9 cellular contexts compared by ENCODE assay signal in genomic region chr13:110873639-110874507, GRCh38. TPM values are rescaled to one million over a fixed set of nuclear protein-coding genes. Genes with fewer than 3 reads are reported as not detected.
DNase-seq lines count a peak whose midpoint lies in the region; ATAC-seq lines count a peak whose summit lies in the region.
"Had no signal": no experiment of that assay in that cellular context is flagged by ENCODE, and none has a peak within 500 bp of the region (broad histone marks: within the 10 kb centered on the region; RNA-seq: fewer than 3 reads in every experiment).

No MANE protein-coding gene starts in this region.

- H3K4me1 Mint-ChIP-seq in activated T-helper 17 cell treated with anti-CD3 and anti-CD28 coated beads, Interleukin-2, amount 50 U/mL, for 72 hours = peaks cover 6% of the 10 kb centered on the region

- H3K36me3 Mint-ChIP-seq in activated T-helper 17 cell treated with anti-CD3 and anti-CD28 coated beads, Interleukin-2, amount 50 U/mL, for 72 hours (ENCODE audit: low read depth) = no peaks in the 10 kb centered on the region
- H3K36me3 Mint-ChIP-seq: mesothelial cell of epicardium had no signal

- ATAC-seq in GM18907 (IDR thresholded peaks at IDR 0.05; ENCODE audit: unreplicated experiment) (peak; percentile 29), HG03460 (IDR thresholded peaks at IDR 0.05; ENCODE audit: unreplicated experiment) (no peak), HG02938 (IDR thresholded peaks at IDR 0.05; ENCODE audit: unreplicated experiment) (no peak)
- ATAC-seq in activated T-helper 17 cell treated with anti-CD3 and anti-CD28 coated beads, Interleukin-2, amount 50 U/mL, for 72 hours (replicated peaks) = no peak

- H3K9me3 ChIP-seq in SK-N-MC (ENCODE audit: low read depth, low read length) (no peaks in the 10 kb centered on the region), iPS DF 6.9 (ENCODE audit: control insufficient read depth, insufficient read depth, low read length) (no peaks in the 10 kb centered on the region), subcutaneous abdominal adipose tissue (ENCODE audit: control insufficient read depth in 5 of 5, low read length in 5 of 5) (peaks cover 0 to 3% (median 0%) of the 10 kb centered on the region in 5 donors)

- H3K27me3 ChIP-seq in iPS DF 6.9 (ENCODE audit: control insufficient read depth, insufficient read depth, low read length) (no peaks in the 10 kb centered on the region), subcutaneous abdominal adipose tissue (ENCODE audit: control insufficient read depth in 5 of 5, insufficient read depth in 4 of 5, low read length in 5 of 5) (peaks cover 0 to 5% (median 0%) of the 10 kb centered on the region in 5 donors)

- WGBS in iPS DF 6.9 (ENCODE audit: insufficient coverage, insufficient read length) = 92% methylated on average over 12 of the region's 19 CpGs

- H3K4me1 ChIP-seq in iPS DF 6.9 (ENCODE audit: control insufficient read depth, insufficient read depth, low read length) (0 out of 2 replicates have a peak, but pooled peaks cover 2% of the 10 kb centered on the region), subcutaneous abdominal adipose tissue (ENCODE audit: control insufficient read depth in 5 of 5, insufficient read depth in 5 of 5, low read length in 5 of 5) (peaks cover 16 to 34% (median 25%) of the 10 kb centered on the region in 5 donors)

- DNase-seq in SK-N-MC (ENCODE audit: low read depth, low spot score) (no peak), iPS DF 6.9 (ENCODE audit: low read depth, low spot score) (no peak), NCI-H2107 (lab: John Stamatoyannopoulos, UW) (no peak)

- no peak overlapping the region for H3K27ac Mint-ChIP-seq in activated T-helper 17 cell treated with anti-CD3 and anti-CD28 coated beads, Interleukin-2, amount 50 U/mL, for 72 hours

- H3K9ac ChIP-seq in SK-N-MC (ENCODE audit: insufficient read length) (no peak overlapping the region), subcutaneous abdominal adipose tissue (ENCODE audit: low read length in 5 of 5) (no peak overlapping the region)

- peaks cover 14% of the 10 kb centered on the region for H3K27me3 Mint-ChIP-seq in activated T-helper 17 cell treated with anti-CD3 and anti-CD28 coated beads, Interleukin-2, amount 50 U/mL, for 72 hours

- H3K4me3 ChIP-seq in SK-N-MC = peak overlapping the region; percentile 74
- peak overlapping the region; percentile 31; the same call in 1 of the 2 replicates for H3K4me3 ChIP-seq in iPS DF 6.9 (ENCODE audit: low read length)
- peak overlapping the region in 4 of 5 donors; percentile 17 to 61 (median 58) for H3K4me3 ChIP-seq in subcutaneous abdominal adipose tissue (ENCODE audit: low read depth in 1 of 5, low read length in 5 of 5)

- H3K9me3 Mint-ChIP-seq in activated T-helper 17 cell treated with anti-CD3 and anti-CD28 coated beads, Interleukin-2, amount 50 U/mL, for 72 hours = no peaks in the 10 kb centered on the region
- H3K9me3 Mint-ChIP-seq: mesothelial cell of epicardium had no signal

- H3K36me3 ChIP-seq in SK-N-MC (ENCODE audit: insufficient read depth, low read length) (no peaks in the 10 kb centered on the region), iPS DF 6.9 (ENCODE audit: control insufficient read depth, insufficient read depth, low read length) (no peaks in the 10 kb centered on the region), subcutaneous abdominal adipose tissue (ENCODE audit: control insufficient read depth in 5 of 5, insufficient read depth in 5 of 5, low read length in 5 of 5) (no peaks in the 10 kb centered on the region)

- no peak overlapping the region for H3K4me3 Mint-ChIP-seq in activated T-helper 17 cell treated with anti-CD3 and anti-CD28 coated beads, Interleukin-2, amount 50 U/mL, for 72 hours

- H3K27ac ChIP-seq in SK-N-MC (no peak overlapping the region), iPS DF 6.9 (ENCODE audit: low read length) (no peak overlapping the region), subcutaneous abdominal adipose tissue (ENCODE audit: low read depth, low read length) (no peak overlapping the region)

RNA-seq across cellular contexts. Expression of gene ANKRD10, which starts 41.0 kb away (rescaled TPM):
- total RNA-seq in activated T-helper 17 cell treated with anti-CD3 and anti-CD28 coated beads, Interleukin-2, amount 50 U/mL, for 72 hours = 100 to 1,000 TPM; 180 to 207 TPM
